ENCODE assay signal across 33 cellular contexts in the genomic region with DNA sequence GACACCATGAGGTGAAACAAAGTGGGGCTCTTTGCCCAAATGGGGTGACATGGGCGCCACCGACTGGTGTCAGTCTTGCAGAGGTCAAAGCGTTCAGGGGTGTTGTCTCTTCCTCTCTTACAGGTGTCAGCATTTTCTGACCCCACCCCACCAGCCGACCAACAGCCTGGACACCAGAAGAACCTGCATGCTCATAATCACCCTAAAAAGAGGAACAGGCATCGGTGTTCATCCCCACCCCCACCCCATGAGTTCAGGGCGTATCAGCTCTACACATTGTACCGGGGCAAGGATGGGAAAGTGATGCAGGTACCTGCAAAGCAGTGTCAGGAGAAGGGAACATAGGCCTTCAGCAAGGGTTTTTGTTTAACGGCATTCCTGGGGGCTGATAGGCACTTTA.
"Had no signal": no experiment of that assay in that cellular context is flagged by ENCODE, and none has a peak within 500 bp of the region (broad histone marks: within the 10 kb centered on the region; RNA-seq: fewer than 3 reads in every experiment).

No MANE protein-coding gene starts in this region.

- DNase-seq: activated CD4-positive, alpha-beta T cell treated with anti-CD3 and anti-CD28 coated beads, Interleukin-2, amount 10 ng/mL, durations not matched to agents 24 days and 14 days; activated CD4-positive, alpha-beta T cell treated with anti-CD3 and anti-CD28 coated beads, Interleukin-2, amount 50 U/mL, for 4 hours; activated CD8-positive, alpha-beta T cell treated with anti-CD3 and anti-CD28 coated beads for 36 hours; activated effector memory CD4-positive, alpha-beta T cell treated with anti-CD3 and anti-CD28 coated beads, Interleukin-2, amount 50 U/mL, for 16 hours; activated naive CD4-positive, alpha-beta T cell; activated naive CD4-positive, alpha-beta T cell treated with anti-CD3 and anti-CD28 coated beads, Interleukin-2, amount 50 U/mL, for 16 hours; activated naive CD8-positive, alpha-beta T cell treated with anti-CD3 and anti-CD28 coated beads for 36 hours; activated T-cell treated with anti-CD3 and anti-CD28 coated beads, Interleukin-2, amount 50 U/mL, for 1 hour; activated T-cell treated with anti-CD3 and anti-CD28 coated beads, Interleukin-2, amount 50 U/mL, for 72 hours; amniotic stem cell; aorta; brain microvascular endothelial cell; NCI-H1105 treated with DMSO at 0.1 percent for 48 hours; NCI-H1436; NCI-H1694; NCI-H2029; NCI-H2107; NCI-H2171; NCI-H510A; NCI-H526; NCI-H748 treated with DMSO at 0.1 percent for 48 hours; NK-92 treated with Interleukin-12 subunit alpha and Interleukin-12 subunit beta, amount 100 ng/mL, for 24 hours; PC-9; SIG-M5; T-cell; T-helper 17 cell; T-helper 9 cell had no signal

- FAIRE-seq: RCC 7860 had no signal

- H2AFZ ChIP-seq: PC-9 had no signal

- H3K36me3 ChIP-seq: brain microvascular endothelial cell had no signal

- H3K4me2 ChIP-seq: KMS-11, PC-9 had no signal

- ATAC-seq: activated CD8-positive, alpha-beta T cell treated with anti-CD3 and anti-CD28 coated beads for 36 hours; activated T-cell treated with anti-CD3 and anti-CD28 coated beads, Interleukin-2, amount 50 U/mL, for 72 hours; activated T-helper 17 cell treated with anti-CD3 and anti-CD28 coated beads, Interleukin-2, amount 50 U/mL, for 72 hours; Right ventricle myocardium inferior; SK-N-SH treated with all-trans-retinoic acid at 6 μM for 48 hours; T-cell; T-helper 17 cell had no signal

- H3K27me3 ChIP-seq: brain microvascular endothelial cell had no signal

- H3K4me3 ChIP-seq: PC-9 had no signal

- H3K9ac ChIP-seq: KMS-11 had no signal

- H3K27ac ChIP-seq: brain microvascular endothelial cell, KMS-11, PC-9, RWPE1 had no signal
